In the genomic region with DNA sequence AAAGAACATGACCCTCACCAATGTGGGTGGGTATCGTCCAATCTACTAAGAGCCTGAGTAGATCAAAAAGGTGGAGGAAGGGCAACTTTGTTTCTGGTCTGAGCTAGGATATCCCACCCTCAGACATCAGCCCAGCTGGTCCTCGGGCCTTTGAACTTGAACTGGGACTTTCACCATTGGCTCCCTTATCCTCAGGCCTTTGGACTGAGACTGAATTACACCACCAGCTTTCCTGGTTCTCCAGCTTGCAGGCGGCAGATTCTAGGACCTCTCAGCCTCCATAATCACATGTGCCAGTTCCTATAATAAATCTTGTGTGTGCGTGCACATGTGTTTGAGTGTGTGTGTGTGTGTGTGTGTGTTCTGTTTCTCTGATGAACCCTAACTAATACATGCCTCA, we compare ENCODE assay signal across 21 cellular contexts.
"Had no signal": no experiment of that assay in that cellular context is flagged by ENCODE, and none has a peak within 500 bp of the region (broad histone marks: within the 10 kb centered on the region; RNA-seq: fewer than 3 reads in every experiment).

No MANE protein-coding gene starts in this region.

- H3K36me3 ChIP-seq: thoracic aorta had no signal

- H3K9me3 ChIP-seq: left lung, SK-N-SH had no signal

- H3K4me3 Mint-ChIP-seq: activated B cell treated with CpG ODN at 0.5 μM for 24 hours; activated T-helper 1 cell treated with anti-CD3 and anti-CD28 coated beads, Interleukin-12 subunit alpha, Interleukin-12 subunit beta, Interleukin-2, Interleukin-4 antibody, amounts not matched to agents 30 ng/mL and 10 ng/mL and 1 ng/mL, durations not matched to agents 14 hours and 24 hours and 36 hours; natural killer cell treated with Interleukin-12 subunit alpha and Interleukin-12 subunit beta and Interleukin-15 and Interleukin-18, amount 100 ng/mL, for 72 hours; T-helper 2 cell treated with Interferon-gamma antibody and Interleukin-4, amounts not matched to agents 5 μg/mL and 100 μg/mL, for 36 hours; type B pancreatic cell had no signal

- H3K4me3 ChIP-seq: left lung, lower lobe of right lung, spleen, thoracic aorta had no signal

- H3K27ac ChIP-seq: left lung, lower lobe of right lung, spleen, thoracic aorta had no signal

- H3K27ac Mint-ChIP-seq: activated B cell treated with CpG ODN at 0.5 μM for 24 hours; activated T-helper 1 cell treated with anti-CD3 and anti-CD28 coated beads, Interleukin-12 subunit alpha, Interleukin-12 subunit beta, Interleukin-2, Interleukin-4 antibody, amounts not matched to agents 30 ng/mL and 10 ng/mL and 1 ng/mL, durations not matched to agents 14 hours and 24 hours and 36 hours; natural killer cell treated with Interleukin-12 subunit alpha and Interleukin-12 subunit beta and Interleukin-15 and Interleukin-18, amount 100 ng/mL, for 72 hours; T-helper 2 cell treated with Interferon-gamma antibody and Interleukin-4, amounts not matched to agents 5 μg/mL and 100 μg/mL, for 36 hours; type B pancreatic cell had no signal

- ATAC-seq: left lung; lower lobe of right lung; natural killer cell treated with Interleukin-12 subunit alpha and Interleukin-12 subunit beta and Interleukin-15 and Interleukin-18, amount 100 ng/mL, for 72 hours; right cardiac atrium had no signal

- H3K27me3 ChIP-seq: left lung, spleen had no signal

- H3K27me3 Mint-ChIP-seq: activated B cell treated with CpG ODN at 0.5 μM for 24 hours; natural killer cell treated with Interleukin-12 subunit alpha and Interleukin-12 subunit beta and Interleukin-15 and Interleukin-18, amount 100 ng/mL, for 72 hours; type B pancreatic cell had no signal

- DNase-seq: activated B cell treated with CpG ODN at 0.5 μM for 24 hours; activated CD4-positive, alpha-beta T cell treated with anti-CD3 and anti-CD28 coated beads, Interleukin-2, amount 50 U/mL, for 4 hours; activated gamma-delta T cell; activated naive CD4-positive, alpha-beta T cell treated with anti-CD3 and anti-CD28 coated beads, Interleukin-2, amount 50 U/mL, for 16 hours; anterior cingulate cortex; dermis blood vessel endothelial cell; effector CD4-positive, alpha-beta T cell; left lung; lower lobe of right lung; mesenchymal stem cell; posterior cingulate gyrus; right cardiac atrium; SK-N-SH; spleen; stimulated activated naive CD4-positive, alpha-beta T cell treated with Interleukin-2 at 50 U/mL for 16 hours; SW 1271 had no signal
